8 cellular contexts compared by ENCODE assay signal in genomic region chr17:28335201-28335958, GRCh38. TPM values are rescaled to one million over a fixed set of nuclear protein-coding genes. Genes with fewer than 3 reads are reported as not detected.
DNase-seq lines count a peak whose midpoint lies in the region; ATAC-seq and TF ChIP-seq lines count a peak whose summit lies in the region.

TSS of gene IFT20 (minus strand) at chr17:28335472. CDS start at chr17:28331985, 3,487 bp downstream.
TSS of gene TNFAIP1 (plus strand) at chr17:28335761. CDS start at chr17:28339522, 3,761 bp downstream.

- peak within 1 kb of the TSS; percentile 96 for H3K27ac Mint-ChIP-seq in activated T-helper 17 cell treated with anti-CD3 and anti-CD28 coated beads, Interleukin-2, amount 50 U/mL, for 72 hours
- peak within 1 kb of the TSS; percentile 87 to 98 (median 96) for H3K27ac Mint-ChIP-seq in naive B cell
- peak within 1 kb of the TSS; percentile 82 for H3K27ac Mint-ChIP-seq in stimulated activated memory B cell treated with anti-CD40 and anti-IgM and Interleukin-4, amounts not matched to agents 10 μg/mL and 1 μg/mL and 100 μg/mL, for 72 hours

- POLR2A ChIA-PET in RWPE1 (lab: Yijun Ruan, JAX; ENCODE audit: low non-redundant PET): interaction anchor here (1.9 to 2.3 kb wide), 3 partner anchors 12 to 23 kb away, joined by 8 to 16 read pairs (median 9); partner anchors contain the start of genes POLDIP2 and TMEM97

- DNase-seq in Daoy (ENCODE audit: low read depth) (peak; percentile 100), GOT3 (lab: John Stamatoyannopoulos, UW) (peak; percentile 97), LNCaP clone FGC (ENCODE audit: low read depth) (peak; percentile 99), RWPE1 (ENCODE audit: low spot score) (peak; percentile 93), fibroblast of gingiva (ENCODE audit: low read depth) (peak; percentile 100), naive B cell (peak; percentile 97)

- CTCF ChIA-PET in RWPE1 (lab: Yijun Ruan, JAX): interaction anchor here (0.6 to 0.9 kb wide), 5 partner anchors 11 to 681 kb away, joined by 3 to 4 read pairs (median 4); no protein-coding TSS in a partner anchor

- peaks cover 31% of the 10 kb centered on the region for H3K36me3 Mint-ChIP-seq in activated T-helper 17 cell treated with anti-CD3 and anti-CD28 coated beads, Interleukin-2, amount 50 U/mL, for 72 hours (ENCODE audit: low read depth)
- H3K36me3 Mint-ChIP-seq in naive B cell: no peaks in the 10 kb centered on the region
- H3K36me3 Mint-ChIP-seq in stimulated activated memory B cell treated with anti-CD40 and anti-IgM and Interleukin-4, amounts not matched to agents 10 μg/mL and 1 μg/mL and 100 μg/mL, for 72 hours: peaks cover 18% of the 10 kb centered on the region

- H3K4me3 Mint-ChIP-seq in activated T-helper 17 cell treated with anti-CD3 and anti-CD28 coated beads, Interleukin-2, amount 50 U/mL, for 72 hours: peak within 1 kb of the TSS; percentile 93
- peak within 1 kb of the TSS; percentile 85 to 99 (median 98) for H3K4me3 Mint-ChIP-seq in naive B cell
- peak within 1 kb of the TSS; percentile 88 for H3K4me3 Mint-ChIP-seq in stimulated activated memory B cell treated with anti-CD40 and anti-IgM and Interleukin-4, amounts not matched to agents 10 μg/mL and 1 μg/mL and 100 μg/mL, for 72 hours

- no peaks in the 10 kb centered on the region for H3K27me3 Mint-ChIP-seq in activated T-helper 17 cell treated with anti-CD3 and anti-CD28 coated beads, Interleukin-2, amount 50 U/mL, for 72 hours
- no peaks in the 10 kb centered on the region for H3K27me3 Mint-ChIP-seq in naive B cell
- H3K27me3 Mint-ChIP-seq in stimulated activated memory B cell treated with anti-CD40 and anti-IgM and Interleukin-4, amounts not matched to agents 10 μg/mL and 1 μg/mL and 100 μg/mL, for 72 hours: no peaks in the 10 kb centered on the region

- peak; percentile 96 for ATAC-seq in activated T-helper 17 cell treated with anti-CD3 and anti-CD28 coated beads, Interleukin-2, amount 50 U/mL, for 72 hours (replicated peaks)
- peak; percentile 91 to 93 for ATAC-seq in naive B cell (ENCODE audit: low read depth in 2 of 2)
- peak; percentile 99 for ATAC-seq in stimulated activated memory B cell treated with anti-CD40 and anti-IgM and Interleukin-4, amounts not matched to agents 10 μg/mL and 1 μg/mL and 100 μg/mL, for 72 hours

- TF ChIP-seq CTCF in LNCaP clone FGC (IDR thresholded peaks at IDR 0.05; ENCODE audit: control insufficient read depth, extremely low read depth, insufficient read depth) (0 out of 2 replicates have a peak, but pooled peaks have one; percentile 14), RWPE1 (conservative IDR thresholded peaks at IDR 0.05; ENCODE audit: low read depth) (no peak)

- H3K4me1 Mint-ChIP-seq in activated T-helper 17 cell treated with anti-CD3 and anti-CD28 coated beads, Interleukin-2, amount 50 U/mL, for 72 hours: peaks cover 30% of the 10 kb centered on the region
- H3K4me1 Mint-ChIP-seq in naive B cell: peaks cover 38 to 56% (median 51%) of the 10 kb centered on the region in 3 donors
- peaks cover 56% of the 10 kb centered on the region for H3K4me1 Mint-ChIP-seq in stimulated activated memory B cell treated with anti-CD40 and anti-IgM and Interleukin-4, amounts not matched to agents 10 μg/mL and 1 μg/mL and 100 μg/mL, for 72 hours

- H3K27ac ChIP-seq in RWPE1: peak within 1 kb of the TSS; percentile 96

- H3K9me3 Mint-ChIP-seq in activated T-helper 17 cell treated with anti-CD3 and anti-CD28 coated beads, Interleukin-2, amount 50 U/mL, for 72 hours: no peaks in the 10 kb centered on the region
- no peaks in the 10 kb centered on the region for H3K9me3 Mint-ChIP-seq in naive B cell
- no peaks in the 10 kb centered on the region for H3K9me3 Mint-ChIP-seq in stimulated activated memory B cell treated with anti-CD40 and anti-IgM and Interleukin-4, amounts not matched to agents 10 μg/mL and 1 μg/mL and 100 μg/mL, for 72 hours

- H3K4me3 ChIP-seq in LNCaP clone FGC (ENCODE audit: low read depth, low read length): peak within 1 kb of the TSS; percentile 96

RNA-seq across cellular contexts. Expression of gene IFT20, which starts in this region (rescaled TPM):
- 53.2 and 57.4 TPM in 2 replicates for total RNA-seq in Daoy (2014; rRNA removed; shearing (Covaris generic))
- 10 to 100 TPM; 17.5 to 21.3 TPM for total RNA-seq in activated T-helper 17 cell treated with anti-CD3 and anti-CD28 coated beads, Interleukin-2, amount 50 U/mL, for 72 hours
- 10 to 100 TPM; 41.5 to 53.9 (median 49.3) TPM for polyA plus RNA-seq in naive B cell (ENCODE audit: low read depth in 6 of 6)

RNA-seq across cellular contexts. Expression of gene TNFAIP1, which starts in this region (rescaled TPM):
- total RNA-seq in Daoy (2014; rRNA removed; shearing (Covaris generic)): 31.2 and 49.4 TPM in 2 replicates
- 10 to 100 TPM; 24.9 to 30.0 TPM for total RNA-seq in activated T-helper 17 cell treated with anti-CD3 and anti-CD28 coated beads, Interleukin-2, amount 50 U/mL, for 72 hours
- polyA plus RNA-seq in naive B cell (ENCODE audit: low read depth in 6 of 6): 10 to 100 TPM in 2 of 6 donors, 1 to 10 TPM in 4; 4.0 to 11.5 (median 9.4) TPM

Comparison
In these comparisons a context has a peak if more than half of its experiments do, and no peak if none do; other contexts are left out.
1. Peak in every context shown above with its lines: DNase-seq, ATAC-seq, H3K4me3 ChIP-seq and H3K27ac ChIP-seq.